1 cellular context compared by ENCODE assay signal in the genomic region with DNA sequence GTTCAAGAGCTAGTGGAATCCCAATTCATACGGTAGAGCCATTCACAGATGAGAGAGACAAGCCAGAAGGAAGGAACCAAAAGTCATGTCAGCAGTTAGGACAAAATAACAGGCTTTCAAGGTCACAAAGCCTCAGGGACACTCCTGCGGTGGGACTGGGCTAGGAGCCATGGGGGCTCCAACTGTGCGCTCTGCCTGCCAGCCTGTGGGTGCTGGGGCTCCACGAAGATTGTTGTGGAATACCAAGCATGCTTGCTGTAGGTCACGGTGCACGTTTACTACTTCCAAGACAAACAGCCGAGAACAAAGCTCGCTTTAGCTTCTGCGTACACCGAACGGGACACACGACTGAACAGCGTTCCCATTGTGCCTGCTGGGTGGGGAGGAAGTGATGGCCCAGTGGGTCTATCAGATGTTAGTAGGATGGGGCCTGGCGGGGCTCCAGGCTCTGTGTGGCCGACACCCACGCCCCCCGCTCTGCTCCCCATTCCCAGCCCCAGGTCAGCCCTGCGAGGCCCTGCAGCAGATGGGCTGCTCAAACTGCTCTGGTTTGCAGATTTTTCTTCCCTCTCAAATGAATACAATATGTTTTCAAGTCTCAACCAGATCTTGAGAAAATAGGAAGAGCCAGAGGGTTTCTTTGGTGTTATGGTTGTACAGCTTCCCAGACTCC.
TF ChIP-seq lines count a peak whose summit lies in the region.

No MANE protein-coding gene starts in this region.

TF ChIP-seq in HepG2, 621 proteins besides CTCF, POLR2A, EP300 and RAD21 (continued from another document and continues in another):
- 0 out of 2 replicates have a peak, but pooled peaks have one; percentile 34 for TF ChIP-seq ZNF275 (CRISPR knock-in tag; IDR thresholded peaks at IDR 0.05; ENCODE audit: borderline replicate concordance)
- TF ChIP-seq, protein P1, sequence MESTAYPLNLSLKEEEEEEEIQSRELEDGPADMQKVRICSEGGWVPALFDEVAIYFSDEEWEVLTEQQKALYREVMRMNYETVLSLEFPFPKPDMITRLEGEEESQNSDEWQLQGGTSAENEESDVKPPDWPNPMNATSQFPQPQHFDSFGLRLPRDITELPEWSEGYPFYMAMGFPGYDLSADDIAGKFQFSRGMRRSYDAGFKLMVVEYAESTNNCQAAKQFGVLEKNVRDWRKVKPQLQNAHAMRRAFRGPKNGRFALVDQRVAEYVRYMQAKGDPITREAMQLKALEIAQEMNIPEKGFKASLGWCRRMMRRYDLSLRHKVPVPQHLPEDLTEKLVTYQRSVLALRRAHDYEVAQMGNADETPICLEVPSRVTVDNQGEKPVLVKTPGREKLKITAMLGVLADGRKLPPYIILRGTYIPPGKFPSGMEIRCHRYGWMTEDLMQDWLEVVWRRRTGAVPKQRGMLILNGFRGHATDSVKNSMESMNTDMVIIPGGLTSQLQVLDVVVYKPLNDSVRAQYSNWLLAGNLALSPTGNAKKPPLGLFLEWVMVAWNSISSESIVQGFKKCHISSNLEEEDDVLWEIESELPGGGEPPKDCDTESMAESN (CRISPR knock-in tag; conservative IDR thresholded peaks at IDR 0.05): no peak; the same call in 1 of the 2 replicates
- TF ChIP-seq MED13 (CRISPR knock-in tag; IDR thresholded peaks at IDR 0.05): peak; percentile 76
- TF ChIP-seq ZBTB4 (CRISPR knock-in tag; IDR thresholded peaks at IDR 0.05; ENCODE audit: borderline replicate concordance): peak; percentile 90; the same call in 1 of the 2 replicates
- TF ChIP-seq CREB1 (IDR thresholded peaks at IDR 0.05): no peak
- peak; percentile 57; the same call in 1 of the 2 replicates for TF ChIP-seq CREB1 (CRISPR knock-in tag; IDR thresholded peaks at IDR 0.05)
- no peak for TF ChIP-seq ZNF569 (CRISPR knock-in tag; IDR thresholded peaks at IDR 0.05; ENCODE audit: borderline replicate concordance)
- peak; percentile 96 for TF ChIP-seq SOX13 (IDR thresholded peaks at IDR 0.05)
- peak in 1 of 2 experiments; percentile 98; a peak in 2 of 4 replicates for TF ChIP-seq SOX13 (CRISPR knock-in tag; conservative IDR thresholded peaks at IDR 0.05 in 1 of 2, IDR thresholded peaks at IDR 0.05 in 1 of 2)
- 0 out of 2 replicates have a peak, but pooled peaks have one; percentile 78 for TF ChIP-seq NCOA1 (CRISPR knock-in tag; IDR thresholded peaks at IDR 0.05)
- no peak for TF ChIP-seq ZBTB1 (CRISPR knock-in tag; IDR thresholded peaks at IDR 0.05; ENCODE audit: borderline replicate concordance)
- TF ChIP-seq ZNF354B (CRISPR knock-in tag; IDR thresholded peaks at IDR 0.05): no peak
- TF ChIP-seq KDM2A (CRISPR knock-in tag; IDR thresholded peaks at IDR 0.05; ENCODE audit: borderline replicate concordance, low read depth): peak; percentile 60
- TF ChIP-seq NFRKB (IDR thresholded peaks at IDR 0.05): no peak
- TF ChIP-seq, protein P2, sequence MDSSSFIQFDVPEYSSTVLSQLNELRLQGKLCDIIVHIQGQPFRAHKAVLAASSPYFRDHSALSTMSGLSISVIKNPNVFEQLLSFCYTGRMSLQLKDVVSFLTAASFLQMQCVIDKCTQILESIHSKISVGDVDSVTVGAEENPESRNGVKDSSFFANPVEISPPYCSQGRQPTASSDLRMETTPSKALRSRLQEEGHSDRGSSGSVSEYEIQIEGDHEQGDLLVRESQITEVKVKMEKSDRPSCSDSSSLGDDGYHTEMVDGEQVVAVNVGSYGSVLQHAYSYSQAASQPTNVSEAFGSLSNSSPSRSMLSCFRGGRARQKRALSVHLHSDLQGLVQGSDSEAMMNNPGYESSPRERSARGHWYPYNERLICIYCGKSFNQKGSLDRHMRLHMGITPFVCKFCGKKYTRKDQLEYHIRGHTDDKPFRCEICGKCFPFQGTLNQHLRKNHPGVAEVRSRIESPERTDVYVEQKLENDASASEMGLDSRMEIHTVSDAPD (CRISPR knock-in tag; IDR thresholded peaks at IDR 0.05): 0 out of 2 replicates have a peak, but pooled peaks have one; percentile 12
- no peak for TF ChIP-seq KMT2B (CRISPR knock-in tag; IDR thresholded peaks at IDR 0.05)
- TF ChIP-seq, protein P3, sequence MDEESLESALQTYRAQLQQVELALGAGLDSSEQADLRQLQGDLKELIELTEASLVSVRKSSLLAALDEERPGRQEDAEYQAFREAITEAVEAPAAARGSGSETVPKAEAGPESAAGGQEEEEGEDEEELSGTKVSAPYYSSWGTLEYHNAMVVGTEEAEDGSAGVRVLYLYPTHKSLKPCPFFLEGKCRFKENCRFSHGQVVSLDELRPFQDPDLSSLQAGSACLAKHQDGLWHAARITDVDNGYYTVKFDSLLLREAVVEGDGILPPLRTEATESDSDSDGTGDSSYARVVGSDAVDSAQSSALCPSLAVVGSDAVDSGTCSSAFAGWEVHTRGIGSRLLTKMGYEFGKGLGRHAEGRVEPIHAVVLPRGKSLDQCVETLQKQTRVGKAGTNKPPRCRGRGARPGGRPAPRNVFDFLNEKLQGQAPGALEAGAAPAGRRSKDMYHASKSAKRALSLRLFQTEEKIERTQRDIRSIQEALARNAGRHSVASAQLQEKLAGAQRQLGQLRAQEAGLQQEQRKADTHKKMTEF (CRISPR knock-in tag; IDR thresholded peaks at IDR 0.05): 0 out of 2 replicates have a peak, but pooled peaks have one; percentile 68
- TF ChIP-seq CHD2 (IDR thresholded peaks at IDR 0.05; ENCODE audit: low read depth, low read length): no peak
- no peak for TF ChIP-seq CEBPB (IDR thresholded peaks at IDR 0.05; ENCODE audit: borderline replicate concordance, low read depth, low read length)
- TF ChIP-seq EEA1 (CRISPR knock-in tag; IDR thresholded peaks at IDR 0.05; ENCODE audit: borderline replicate concordance): no peak
- TF ChIP-seq, protein P4, sequence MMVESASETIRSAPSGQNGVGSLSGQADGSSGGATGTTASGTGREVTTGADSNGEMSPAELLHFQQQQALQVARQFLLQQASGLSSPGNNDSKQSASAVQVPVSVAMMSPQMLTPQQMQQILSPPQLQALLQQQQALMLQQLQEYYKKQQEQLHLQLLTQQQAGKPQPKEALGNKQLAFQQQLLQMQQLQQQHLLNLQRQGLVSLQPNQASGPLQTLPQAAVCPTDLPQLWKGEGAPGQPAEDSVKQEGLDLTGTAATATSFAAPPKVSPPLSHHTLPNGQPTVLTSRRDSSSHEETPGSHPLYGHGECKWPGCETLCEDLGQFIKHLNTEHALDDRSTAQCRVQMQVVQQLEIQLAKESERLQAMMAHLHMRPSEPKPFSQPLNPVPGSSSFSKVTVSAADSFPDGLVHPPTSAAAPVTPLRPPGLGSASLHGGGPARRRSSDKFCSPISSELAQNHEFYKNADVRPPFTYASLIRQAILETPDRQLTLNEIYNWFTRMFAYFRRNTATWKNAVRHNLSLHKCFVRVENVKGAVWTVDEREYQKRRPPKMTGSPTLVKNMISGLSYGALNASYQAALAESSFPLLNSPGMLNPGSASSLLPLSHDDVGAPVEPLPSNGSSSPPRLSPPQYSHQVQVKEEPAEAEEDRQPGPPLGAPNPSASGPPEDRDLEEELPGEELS (CRISPR knock-in tag; IDR thresholded peaks at IDR 0.05): peak; percentile 98
- no peak for TF ChIP-seq NFE2 (CRISPR knock-in tag; IDR thresholded peaks at IDR 0.05)
- TF ChIP-seq ZNF749 (CRISPR knock-in tag; IDR thresholded peaks at IDR 0.05; ENCODE audit: borderline replicate concordance): peak; percentile 86; the same call in 1 of the 2 replicates
- TF ChIP-seq, protein P5, sequence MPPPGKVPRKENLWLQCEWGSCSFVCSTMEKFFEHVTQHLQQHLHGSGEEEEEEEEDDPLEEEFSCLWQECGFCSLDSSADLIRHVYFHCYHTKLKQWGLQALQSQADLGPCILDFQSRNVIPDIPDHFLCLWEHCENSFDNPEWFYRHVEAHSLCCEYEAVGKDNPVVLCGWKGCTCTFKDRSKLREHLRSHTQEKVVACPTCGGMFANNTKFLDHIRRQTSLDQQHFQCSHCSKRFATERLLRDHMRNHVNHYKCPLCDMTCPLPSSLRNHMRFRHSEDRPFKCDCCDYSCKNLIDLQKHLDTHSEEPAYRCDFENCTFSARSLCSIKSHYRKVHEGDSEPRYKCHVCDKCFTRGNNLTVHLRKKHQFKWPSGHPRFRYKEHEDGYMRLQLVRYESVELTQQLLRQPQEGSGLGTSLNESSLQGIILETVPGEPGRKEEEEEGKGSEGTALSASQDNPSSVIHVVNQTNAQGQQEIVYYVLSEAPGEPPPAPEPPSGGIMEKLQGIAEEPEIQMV (CRISPR knock-in tag; IDR thresholded peaks at IDR 0.05; ENCODE audit: low read depth): peak; percentile 79; the same call in 1 of the 2 replicates
- TF ChIP-seq ZBTB3 (CRISPR knock-in tag; IDR thresholded peaks at IDR 0.05; ENCODE audit: borderline replicate concordance, low read depth): peak; percentile 65; the same call in 1 of the 2 replicates
- TF ChIP-seq GMEB1 (CRISPR knock-in tag; IDR thresholded peaks at IDR 0.05; ENCODE audit: borderline replicate concordance): no peak
- peak; percentile 86 for TF ChIP-seq YEATS4 (CRISPR knock-in tag; IDR thresholded peaks at IDR 0.05; ENCODE audit: borderline replicate concordance)
- no peak for TF ChIP-seq ZNF615 (CRISPR knock-in tag; IDR thresholded peaks at IDR 0.05; ENCODE audit: borderline replicate concordance)
- no peak for TF ChIP-seq ZNF780A (CRISPR knock-in tag; IDR thresholded peaks at IDR 0.05)
- no peak for TF ChIP-seq ZNF660 (CRISPR knock-in tag; IDR thresholded peaks at IDR 0.05; ENCODE audit: borderline replicate concordance, low read depth)
- TF ChIP-seq PAX8 (CRISPR knock-in tag; IDR thresholded peaks at IDR 0.05; ENCODE audit: borderline replicate concordance): 0 out of 2 replicates have a peak, but pooled peaks have one; percentile 42
- no peak for TF ChIP-seq GPN1 (CRISPR knock-in tag; IDR thresholded peaks at IDR 0.05; ENCODE audit: borderline replicate concordance)
- TF ChIP-seq, protein P6, sequence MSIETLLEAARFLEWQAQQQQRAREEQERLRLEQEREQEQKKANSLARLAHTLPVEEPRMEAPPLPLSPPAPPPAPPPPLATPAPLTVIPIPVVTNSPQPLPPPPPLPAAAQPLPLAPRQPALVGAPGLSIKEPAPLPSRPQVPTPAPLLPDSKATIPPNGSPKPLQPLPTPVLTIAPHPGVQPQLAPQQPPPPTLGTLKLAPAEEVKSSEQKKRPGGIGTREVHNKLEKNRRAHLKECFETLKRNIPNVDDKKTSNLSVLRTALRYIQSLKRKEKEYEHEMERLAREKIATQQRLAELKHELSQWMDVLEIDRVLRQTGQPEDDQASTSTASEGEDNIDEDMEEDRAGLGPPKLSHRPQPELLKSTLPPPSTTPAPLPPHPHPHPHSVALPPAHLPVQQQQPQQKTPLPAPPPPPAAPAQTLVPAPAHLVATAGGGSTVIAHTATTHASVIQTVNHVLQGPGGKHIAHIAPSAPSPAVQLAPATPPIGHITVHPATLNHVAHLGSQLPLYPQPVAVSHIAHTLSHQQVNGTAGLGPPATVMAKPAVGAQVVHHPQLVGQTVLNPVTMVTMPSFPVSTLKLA (IDR thresholded peaks at IDR 0.05): peak; percentile 15; the same call in 1 of the 2 replicates
- no peak for TF ChIP-seq IRF1 (CRISPR knock-in tag; IDR thresholded peaks at IDR 0.05; ENCODE audit: low read depth)
